Comparison of ENCODE assay signal across 1 cellular context in the genomic region with DNA sequence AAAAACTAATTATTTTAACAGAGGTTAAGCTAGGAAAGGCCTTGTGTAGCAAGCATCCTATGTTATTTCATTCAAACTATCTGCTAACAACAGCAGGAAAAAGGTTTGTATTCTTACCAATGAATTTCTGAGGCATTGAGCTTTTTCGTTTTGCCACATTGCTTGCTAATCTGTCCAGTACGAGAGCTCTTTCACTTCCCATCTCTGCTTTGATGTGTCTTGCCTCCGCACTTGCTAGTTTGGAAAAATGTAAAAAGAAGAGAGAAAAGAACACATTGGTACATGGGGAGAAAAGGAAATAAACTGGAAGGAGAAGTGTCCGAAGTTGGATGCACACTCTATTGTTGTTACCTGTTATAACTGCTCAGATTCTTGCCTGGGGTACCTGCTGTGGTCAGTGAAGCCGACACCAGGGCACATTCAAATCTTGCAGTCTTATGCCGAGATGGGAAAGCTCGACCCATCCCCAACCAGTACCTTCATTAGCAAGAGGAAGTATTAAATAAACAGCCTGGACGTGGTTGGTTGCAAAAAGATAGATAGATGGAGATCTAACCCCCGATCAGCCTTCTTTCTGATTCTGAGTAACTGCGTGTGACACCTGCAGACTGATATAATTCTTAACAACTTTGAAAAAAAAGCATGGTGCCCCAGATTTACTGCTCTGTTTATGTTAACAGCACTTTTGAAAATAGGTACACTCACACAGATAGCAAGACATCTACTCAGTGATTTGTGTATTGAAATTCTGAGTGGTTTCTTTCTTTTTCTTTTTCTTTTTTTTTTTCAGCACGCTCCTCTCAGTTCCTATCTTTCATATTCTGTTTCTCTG.
TF ChIP-seq lines count a peak whose summit lies in the region.

No MANE protein-coding gene starts in this region.

TF ChIP-seq in GM12878, 131 proteins besides CTCF, POLR2A, EP300 and RAD21 (continued from another document and continues in another):
- TF ChIP-seq, protein P1, sequence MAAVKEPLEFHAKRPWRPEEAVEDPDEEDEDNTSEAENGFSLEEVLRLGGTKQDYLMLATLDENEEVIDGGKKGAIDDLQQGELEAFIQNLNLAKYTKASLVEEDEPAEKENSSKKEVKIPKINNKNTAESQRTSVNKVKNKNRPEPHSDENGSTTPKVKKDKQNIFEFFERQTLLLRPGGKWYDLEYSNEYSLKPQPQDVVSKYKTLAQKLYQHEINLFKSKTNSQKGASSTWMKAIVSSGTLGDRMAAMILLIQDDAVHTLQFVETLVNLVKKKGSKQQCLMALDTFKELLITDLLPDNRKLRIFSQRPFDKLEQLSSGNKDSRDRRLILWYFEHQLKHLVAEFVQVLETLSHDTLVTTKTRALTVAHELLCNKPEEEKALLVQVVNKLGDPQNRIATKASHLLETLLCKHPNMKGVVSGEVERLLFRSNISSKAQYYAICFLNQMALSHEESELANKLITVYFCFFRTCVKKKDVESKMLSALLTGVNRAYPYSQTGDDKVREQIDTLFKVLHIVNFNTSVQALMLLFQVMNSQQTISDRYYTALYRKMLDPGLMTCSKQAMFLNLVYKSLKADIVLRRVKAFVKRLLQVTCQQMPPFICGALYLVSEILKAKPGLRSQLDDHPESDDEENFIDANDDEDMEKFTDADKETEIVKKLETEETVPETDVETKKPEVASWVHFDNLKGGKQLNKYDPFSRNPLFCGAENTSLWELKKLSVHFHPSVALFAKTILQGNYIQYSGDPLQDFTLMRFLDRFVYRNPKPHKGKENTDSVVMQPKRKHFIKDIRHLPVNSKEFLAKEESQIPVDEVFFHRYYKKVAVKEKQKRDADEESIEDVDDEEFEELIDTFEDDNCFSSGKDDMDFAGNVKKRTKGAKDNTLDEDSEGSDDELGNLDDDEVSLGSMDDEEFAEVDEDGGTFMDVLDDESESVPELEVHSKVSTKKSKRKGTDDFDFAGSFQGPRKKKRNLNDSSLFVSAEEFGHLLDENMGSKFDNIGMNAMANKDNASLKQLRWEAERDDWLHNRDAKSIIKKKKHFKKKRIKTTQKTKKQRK (IDR thresholded peaks at IDR 0.05; ENCODE audit: low read depth, low read length) = no peak
- TF ChIP-seq HCFC1 (IDR thresholded peaks at IDR 0.05; ENCODE audit: low read length) (no peak), DPF2 (IDR thresholded peaks at IDR 0.05) (peak; percentile 60), RUNX3 (IDR thresholded peaks at IDR 0.05; ENCODE audit: low read length) (peak; percentile 61), NR2C1 (IDR thresholded peaks at IDR 0.05) (no peak), CBFB (IDR thresholded peaks at IDR 0.05; ENCODE audit: low read depth) (no peak), SUZ12 (IDR thresholded peaks at IDR 0.05; ENCODE audit: unreplicated experiment) (no peak), BMI1 (IDR thresholded peaks at IDR 0.05; ENCODE audit: borderline replicate concordance) (no peak), NBN (IDR thresholded peaks at IDR 0.05) (0 out of 2 replicates have a peak, but pooled peaks have one; percentile 46), CREB1 (IDR thresholded peaks at IDR 0.05; ENCODE audit: low read depth) (0 out of 2 replicates have a peak, but pooled peaks have one; percentile 33), PML (IDR thresholded peaks at IDR 0.05; ENCODE audit: low read length) (peak; percentile 61; the same call in 1 of the 2 replicates), MEF2B (IDR thresholded peaks at IDR 0.05; ENCODE audit: partially characterized antibody, poor library complexity, severe bottlenecking) (no peak), POU2F2 (IDR thresholded peaks at IDR 0.05; ENCODE audit: borderline replicate concordance, low read depth, low read length) (peak; percentile 34; the same call in 2 of the 3 replicates), ZNF207 (IDR thresholded peaks at IDR 0.05; ENCODE audit: borderline replicate concordance) (no peak), IKZF1 (conservative IDR thresholded peaks at IDR 0.05) (peak; percentile 44; the same call in 1 of the 2 replicates), NR2F1 (conservative IDR thresholded peaks at IDR 0.05) (0 out of 2 replicates have a peak, but pooled peaks have one; percentile 15), POLR2AphosphoS5 (IDR thresholded peaks at IDR 0.05; ENCODE audit: low read length) (peak; percentile 61)
- TF ChIP-seq, protein P2, sequence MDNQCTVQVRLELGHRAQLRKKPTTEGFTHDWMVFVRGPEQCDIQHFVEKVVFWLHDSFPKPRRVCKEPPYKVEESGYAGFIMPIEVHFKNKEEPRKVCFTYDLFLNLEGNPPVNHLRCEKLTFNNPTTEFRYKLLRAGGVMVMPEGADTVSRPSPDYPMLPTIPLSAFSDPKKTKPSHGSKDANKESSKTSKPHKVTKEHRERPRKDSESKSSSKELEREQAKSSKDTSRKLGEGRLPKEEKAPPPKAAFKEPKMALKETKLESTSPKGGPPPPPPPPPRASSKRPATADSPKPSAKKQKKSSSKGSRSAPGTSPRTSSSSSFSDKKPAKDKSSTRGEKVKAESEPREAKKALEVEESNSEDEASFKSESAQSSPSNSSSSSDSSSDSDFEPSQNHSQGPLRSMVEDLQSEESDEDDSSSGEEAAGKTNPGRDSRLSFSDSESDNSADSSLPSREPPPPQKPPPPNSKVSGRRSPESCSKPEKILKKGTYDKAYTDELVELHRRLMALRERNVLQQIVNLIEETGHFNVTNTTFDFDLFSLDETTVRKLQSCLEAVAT (IDR thresholded peaks at IDR 0.05) = peak; percentile 64; the same call in 1 of the 2 replicates
- TF ChIP-seq, protein P3, sequence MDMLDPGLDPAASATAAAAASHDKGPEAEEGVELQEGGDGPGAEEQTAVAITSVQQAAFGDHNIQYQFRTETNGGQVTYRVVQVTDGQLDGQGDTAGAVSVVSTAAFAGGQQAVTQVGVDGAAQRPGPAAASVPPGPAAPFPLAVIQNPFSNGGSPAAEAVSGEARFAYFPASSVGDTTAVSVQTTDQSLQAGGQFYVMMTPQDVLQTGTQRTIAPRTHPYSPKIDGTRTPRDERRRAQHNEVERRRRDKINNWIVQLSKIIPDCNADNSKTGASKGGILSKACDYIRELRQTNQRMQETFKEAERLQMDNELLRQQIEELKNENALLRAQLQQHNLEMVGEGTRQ (IDR thresholded peaks at IDR 0.05; ENCODE audit: borderline replicate concordance, low read depth, low read length) = no peak
- TF ChIP-seq, protein P4, sequence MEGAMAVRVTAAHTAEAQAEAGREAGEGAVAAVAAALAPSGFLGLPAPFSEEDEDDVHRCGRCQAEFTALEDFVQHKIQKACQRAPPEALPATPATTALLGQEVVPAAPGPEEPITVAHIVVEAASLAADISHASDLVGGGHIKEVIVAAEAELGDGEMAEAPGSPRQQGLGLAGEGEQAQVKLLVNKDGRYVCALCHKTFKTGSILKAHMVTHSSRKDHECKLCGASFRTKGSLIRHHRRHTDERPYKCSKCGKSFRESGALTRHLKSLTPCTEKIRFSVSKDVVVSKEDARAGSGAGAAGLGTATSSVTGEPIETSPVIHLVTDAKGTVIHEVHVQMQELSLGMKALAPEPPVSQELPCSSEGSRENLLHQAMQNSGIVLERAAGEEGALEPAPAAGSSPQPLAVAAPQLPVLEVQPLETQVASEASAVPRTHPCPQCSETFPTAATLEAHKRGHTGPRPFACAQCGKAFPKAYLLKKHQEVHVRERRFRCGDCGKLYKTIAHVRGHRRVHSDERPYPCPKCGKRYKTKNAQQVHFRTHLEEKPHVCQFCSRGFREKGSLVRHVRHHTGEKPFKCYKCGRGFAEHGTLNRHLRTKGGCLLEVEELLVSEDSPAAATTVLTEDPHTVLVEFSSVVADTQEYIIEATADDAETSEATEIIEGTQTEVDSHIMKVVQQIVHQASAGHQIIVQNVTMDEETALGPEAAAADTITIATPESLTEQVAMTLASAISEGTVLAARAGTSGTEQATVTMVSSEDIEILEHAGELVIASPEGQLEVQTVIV (IDR thresholded peaks at IDR 0.05; ENCODE audit: borderline replicate concordance, partially characterized antibody) = no peak
- TF ChIP-seq, protein P5, sequence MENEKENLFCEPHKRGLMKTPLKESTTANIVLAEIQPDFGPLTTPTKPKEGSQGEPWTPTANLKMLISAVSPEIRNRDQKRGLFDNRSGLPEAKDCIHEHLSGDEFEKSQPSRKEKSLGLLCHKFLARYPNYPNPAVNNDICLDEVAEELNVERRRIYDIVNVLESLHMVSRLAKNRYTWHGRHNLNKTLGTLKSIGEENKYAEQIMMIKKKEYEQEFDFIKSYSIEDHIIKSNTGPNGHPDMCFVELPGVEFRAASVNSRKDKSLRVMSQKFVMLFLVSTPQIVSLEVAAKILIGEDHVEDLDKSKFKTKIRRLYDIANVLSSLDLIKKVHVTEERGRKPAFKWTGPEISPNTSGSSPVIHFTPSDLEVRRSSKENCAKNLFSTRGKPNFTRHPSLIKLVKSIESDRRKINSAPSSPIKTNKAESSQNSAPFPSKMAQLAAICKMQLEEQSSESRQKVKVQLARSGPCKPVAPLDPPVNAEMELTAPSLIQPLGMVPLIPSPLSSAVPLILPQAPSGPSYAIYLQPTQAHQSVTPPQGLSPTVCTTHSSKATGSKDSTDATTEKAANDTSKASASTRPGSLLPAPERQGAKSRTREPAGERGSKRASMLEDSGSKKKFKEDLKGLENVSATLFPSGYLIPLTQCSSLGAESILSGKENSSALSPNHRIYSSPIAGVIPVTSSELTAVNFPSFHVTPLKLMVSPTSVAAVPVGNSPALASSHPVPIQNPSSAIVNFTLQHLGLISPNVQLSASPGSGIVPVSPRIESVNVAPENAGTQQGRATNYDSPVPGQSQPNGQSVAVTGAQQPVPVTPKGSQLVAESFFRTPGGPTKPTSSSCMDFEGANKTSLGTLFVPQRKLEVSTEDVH (IDR thresholded peaks at IDR 0.05; ENCODE audit: low read depth, partially characterized antibody) = no peak
- TF ChIP-seq, protein P6, sequence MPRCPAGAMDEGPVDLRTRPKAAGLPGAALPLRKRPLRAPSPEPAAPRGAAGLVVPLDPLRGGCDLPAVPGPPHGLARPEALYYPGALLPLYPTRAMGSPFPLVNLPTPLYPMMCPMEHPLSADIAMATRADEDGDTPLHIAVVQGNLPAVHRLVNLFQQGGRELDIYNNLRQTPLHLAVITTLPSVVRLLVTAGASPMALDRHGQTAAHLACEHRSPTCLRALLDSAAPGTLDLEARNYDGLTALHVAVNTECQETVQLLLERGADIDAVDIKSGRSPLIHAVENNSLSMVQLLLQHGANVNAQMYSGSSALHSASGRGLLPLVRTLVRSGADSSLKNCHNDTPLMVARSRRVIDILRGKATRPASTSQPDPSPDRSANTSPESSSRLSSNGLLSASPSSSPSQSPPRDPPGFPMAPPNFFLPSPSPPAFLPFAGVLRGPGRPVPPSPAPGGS (IDR thresholded peaks at IDR 0.05; ENCODE audit: borderline replicate concordance, insufficient read depth, low read depth, low read length, poor library complexity, severe bottlenecking) = no peak
- TF ChIP-seq, protein P7, sequence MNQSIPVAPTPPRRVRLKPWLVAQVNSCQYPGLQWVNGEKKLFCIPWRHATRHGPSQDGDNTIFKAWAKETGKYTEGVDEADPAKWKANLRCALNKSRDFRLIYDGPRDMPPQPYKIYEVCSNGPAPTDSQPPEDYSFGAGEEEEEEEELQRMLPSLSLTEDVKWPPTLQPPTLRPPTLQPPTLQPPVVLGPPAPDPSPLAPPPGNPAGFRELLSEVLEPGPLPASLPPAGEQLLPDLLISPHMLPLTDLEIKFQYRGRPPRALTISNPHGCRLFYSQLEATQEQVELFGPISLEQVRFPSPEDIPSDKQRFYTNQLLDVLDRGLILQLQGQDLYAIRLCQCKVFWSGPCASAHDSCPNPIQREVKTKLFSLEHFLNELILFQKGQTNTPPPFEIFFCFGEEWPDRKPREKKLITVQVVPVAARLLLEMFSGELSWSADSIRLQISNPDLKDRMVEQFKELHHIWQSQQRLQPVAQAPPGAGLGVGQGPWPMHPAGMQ (IDR thresholded peaks at IDR 0.05; ENCODE audit: borderline replicate concordance) = no peak
- TF ChIP-seq, protein P8, sequence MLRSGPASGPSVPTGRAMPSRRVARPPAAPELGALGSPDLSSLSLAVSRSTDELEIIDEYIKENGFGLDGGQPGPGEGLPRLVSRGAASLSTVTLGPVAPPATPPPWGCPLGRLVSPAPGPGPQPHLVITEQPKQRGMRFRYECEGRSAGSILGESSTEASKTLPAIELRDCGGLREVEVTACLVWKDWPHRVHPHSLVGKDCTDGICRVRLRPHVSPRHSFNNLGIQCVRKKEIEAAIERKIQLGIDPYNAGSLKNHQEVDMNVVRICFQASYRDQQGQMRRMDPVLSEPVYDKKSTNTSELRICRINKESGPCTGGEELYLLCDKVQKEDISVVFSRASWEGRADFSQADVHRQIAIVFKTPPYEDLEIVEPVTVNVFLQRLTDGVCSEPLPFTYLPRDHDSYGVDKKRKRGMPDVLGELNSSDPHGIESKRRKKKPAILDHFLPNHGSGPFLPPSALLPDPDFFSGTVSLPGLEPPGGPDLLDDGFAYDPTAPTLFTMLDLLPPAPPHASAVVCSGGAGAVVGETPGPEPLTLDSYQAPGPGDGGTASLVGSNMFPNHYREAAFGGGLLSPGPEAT (IDR thresholded peaks at IDR 0.05; ENCODE audit: low read depth) = peak; percentile 48; the same call in 1 of the 2 replicates
- TF ChIP-seq, protein P9, sequence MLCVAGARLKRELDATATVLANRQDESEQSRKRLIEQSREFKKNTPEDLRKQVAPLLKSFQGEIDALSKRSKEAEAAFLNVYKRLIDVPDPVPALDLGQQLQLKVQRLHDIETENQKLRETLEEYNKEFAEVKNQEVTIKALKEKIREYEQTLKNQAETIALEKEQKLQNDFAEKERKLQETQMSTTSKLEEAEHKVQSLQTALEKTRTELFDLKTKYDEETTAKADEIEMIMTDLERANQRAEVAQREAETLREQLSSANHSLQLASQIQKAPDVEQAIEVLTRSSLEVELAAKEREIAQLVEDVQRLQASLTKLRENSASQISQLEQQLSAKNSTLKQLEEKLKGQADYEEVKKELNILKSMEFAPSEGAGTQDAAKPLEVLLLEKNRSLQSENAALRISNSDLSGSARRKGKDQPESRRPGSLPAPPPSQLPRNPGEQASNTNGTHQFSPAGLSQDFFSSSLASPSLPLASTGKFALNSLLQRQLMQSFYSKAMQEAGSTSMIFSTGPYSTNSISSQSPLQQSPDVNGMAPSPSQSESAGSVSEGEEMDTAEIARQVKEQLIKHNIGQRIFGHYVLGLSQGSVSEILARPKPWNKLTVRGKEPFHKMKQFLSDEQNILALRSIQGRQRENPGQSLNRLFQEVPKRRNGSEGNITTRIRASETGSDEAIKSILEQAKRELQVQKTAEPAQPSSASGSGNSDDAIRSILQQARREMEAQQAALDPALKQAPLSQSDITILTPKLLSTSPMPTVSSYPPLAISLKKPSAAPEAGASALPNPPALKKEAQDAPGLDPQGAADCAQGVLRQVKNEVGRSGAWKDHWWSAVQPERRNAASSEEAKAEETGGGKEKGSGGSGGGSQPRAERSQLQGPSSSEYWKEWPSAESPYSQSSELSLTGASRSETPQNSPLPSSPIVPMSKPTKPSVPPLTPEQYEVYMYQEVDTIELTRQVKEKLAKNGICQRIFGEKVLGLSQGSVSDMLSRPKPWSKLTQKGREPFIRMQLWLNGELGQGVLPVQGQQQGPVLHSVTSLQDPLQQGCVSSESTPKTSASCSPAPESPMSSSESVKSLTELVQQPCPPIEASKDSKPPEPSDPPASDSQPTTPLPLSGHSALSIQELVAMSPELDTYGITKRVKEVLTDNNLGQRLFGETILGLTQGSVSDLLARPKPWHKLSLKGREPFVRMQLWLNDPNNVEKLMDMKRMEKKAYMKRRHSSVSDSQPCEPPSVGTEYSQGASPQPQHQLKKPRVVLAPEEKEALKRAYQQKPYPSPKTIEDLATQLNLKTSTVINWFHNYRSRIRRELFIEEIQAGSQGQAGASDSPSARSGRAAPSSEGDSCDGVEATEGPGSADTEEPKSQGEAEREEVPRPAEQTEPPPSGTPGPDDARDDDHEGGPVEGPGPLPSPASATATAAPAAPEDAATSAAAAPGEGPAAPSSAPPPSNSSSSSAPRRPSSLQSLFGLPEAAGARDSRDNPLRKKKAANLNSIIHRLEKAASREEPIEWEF (IDR thresholded peaks at IDR 0.05; ENCODE audit: insufficient replicate concordance, low read depth, low read length) = no peak
